ENCODE assay signal across 14 cellular contexts in genomic region chr7:88305044-88305443, GRCh38. TPM values are rescaled to one million over a fixed set of nuclear protein-coding genes. Genes with fewer than 3 reads are reported as not detected.
"Had no signal": no experiment of that assay in that cellular context is flagged by ENCODE, and none has a peak within 500 bp of the region (broad histone marks: within the 10 kb centered on the region; RNA-seq: fewer than 3 reads in every experiment).

No MANE protein-coding gene starts in this region.

- H3K27me3 ChIP-seq: brain microvascular endothelial cell, tibial nerve had no signal

- H3K27ac Mint-ChIP-seq: activated naive CD8-positive, alpha-beta T cell treated with anti-CD3 and anti-CD28 coated beads, Interleukin-2, amount 10 ng/mL, durations not matched to agents 7 days and 5 days; effector memory CD8-positive, alpha-beta T cell; nephron; stimulated activated memory B cell treated with anti-CD40 and anti-IgM and Interleukin-4, amounts not matched to agents 10 μg/mL and 1 μg/mL and 100 μg/mL, for 72 hours had no signal

- H3K9me3 ChIP-seq: tibial nerve had no signal

- H3K27ac ChIP-seq: brain microvascular endothelial cell had no signal

- H3K4me3 Mint-ChIP-seq: activated naive CD8-positive, alpha-beta T cell treated with anti-CD3 and anti-CD28 coated beads, Interleukin-2, amount 10 ng/mL, durations not matched to agents 7 days and 5 days; effector memory CD8-positive, alpha-beta T cell; nephron; stimulated activated memory B cell treated with anti-CD40 and anti-IgM and Interleukin-4, amounts not matched to agents 10 μg/mL and 1 μg/mL and 100 μg/mL, for 72 hours had no signal

- DNase-seq: activated naive CD4-positive, alpha-beta T cell; activated naive CD8-positive, alpha-beta T cell treated with anti-CD3 and anti-CD28 coated beads, Interleukin-2, amount 10 ng/mL, durations not matched to agents 7 days and 5 days; activated T-cell treated with anti-CD3 and anti-CD28 coated beads for 4 hours; anterior cingulate cortex; brain microvascular endothelial cell; cerebellar nuclear complex; dermis blood vessel endothelial cell; effector memory CD8-positive, alpha-beta T cell; occipital lobe had no signal

- H3K36me3 ChIP-seq: brain microvascular endothelial cell, tibial nerve had no signal

- H3K36me3 Mint-ChIP-seq: activated naive CD8-positive, alpha-beta T cell treated with anti-CD3 and anti-CD28 coated beads, Interleukin-2, amount 10 ng/mL, durations not matched to agents 7 days and 5 days; stimulated activated memory B cell treated with anti-CD40 and anti-IgM and Interleukin-4, amounts not matched to agents 10 μg/mL and 1 μg/mL and 100 μg/mL, for 72 hours had no signal

- ATAC-seq: activated CD4-positive, CD25-positive, alpha-beta regulatory T cell treated with anti-CD3 and anti-CD28 coated beads, Interleukin-2, amount 50 U/mL, for 24 hours; effector memory CD8-positive, alpha-beta T cell; stimulated activated memory B cell treated with anti-CD40 and anti-IgM and Interleukin-4, amounts not matched to agents 10 μg/mL and 1 μg/mL and 100 μg/mL, for 72 hours had no signal

- H3K9me3 Mint-ChIP-seq: activated naive CD8-positive, alpha-beta T cell treated with anti-CD3 and anti-CD28 coated beads, Interleukin-2, amount 10 ng/mL, durations not matched to agents 7 days and 5 days; effector memory CD8-positive, alpha-beta T cell; nephron; stimulated activated memory B cell treated with anti-CD40 and anti-IgM and Interleukin-4, amounts not matched to agents 10 μg/mL and 1 μg/mL and 100 μg/mL, for 72 hours had no signal

RNA-seq across cellular contexts. Expression of gene STEAP4, which starts 1.6 kb away (rescaled TPM):
- total RNA-seq: activated naive CD8-positive, alpha-beta T cell treated with anti-CD3 and anti-CD28 coated beads, Interleukin-2, amount 10 ng/mL, durations not matched to agents 7 days and 5 days; dermis blood vessel endothelial cell; pulmonary artery endothelial cell had no signal
